ENCODE assay signal across 1 cellular context in genomic region chr20:25248501-25249172, GRCh38.
TF ChIP-seq lines count a peak whose summit lies in the region.

No MANE protein-coding gene starts in this region.

TF ChIP-seq in HepG2, 621 proteins besides CTCF, POLR2A, EP300 and RAD21 (continued from another document and continues in another):
- TF ChIP-seq ZNF800 (CRISPR knock-in tag; IDR thresholded peaks at IDR 0.05): no peak
- peak; percentile 24; the same call in 1 of the 2 replicates for TF ChIP-seq PATZ1 (CRISPR knock-in tag; IDR thresholded peaks at IDR 0.05)
- TF ChIP-seq BORCS8-MEF2B (CRISPR knock-in tag; IDR thresholded peaks at IDR 0.05): no peak
- TF ChIP-seq ZNF292 (CRISPR knock-in tag; IDR thresholded peaks at IDR 0.05; ENCODE audit: borderline replicate concordance, low read depth): peak; percentile 4; the same call in 1 of the 2 replicates
- 0 out of 2 replicates have a peak, but pooled peaks have one; percentile 38 for TF ChIP-seq MEF2D (CRISPR knock-in tag; IDR thresholded peaks at IDR 0.05)
- 0 out of 2 replicates have a peak, but pooled peaks have one; percentile 16 for TF ChIP-seq ZSCAN9 (CRISPR knock-in tag; IDR thresholded peaks at IDR 0.05; ENCODE audit: borderline replicate concordance)
- TF ChIP-seq ZSCAN22 (CRISPR knock-in tag; IDR thresholded peaks at IDR 0.05): peak; percentile 6; the same call in 1 of the 2 replicates
- TF ChIP-seq ZNF276 (CRISPR knock-in tag; IDR thresholded peaks at IDR 0.05; ENCODE audit: low read depth): 0 out of 2 replicates have a peak, but pooled peaks have one; percentile 72
- TF ChIP-seq GLI4 (CRISPR knock-in tag; IDR thresholded peaks at IDR 0.05; ENCODE audit: borderline replicate concordance): 0 out of 2 replicates have a peak, but pooled peaks have one; percentile 12
- TF ChIP-seq HNRNPLL (IDR thresholded peaks at IDR 0.05; ENCODE audit: low read depth, low read length, poor library complexity, severe bottlenecking): peak; percentile 93
- TF ChIP-seq GABPA (IDR thresholded peaks at IDR 0.05; ENCODE audit: low read depth, low read length): peak; percentile 13; the same call in 1 of the 2 replicates
- TF ChIP-seq GABPA (CRISPR knock-in tag; IDR thresholded peaks at IDR 0.05; ENCODE audit: low read depth): no peak
- 0 out of 2 replicates have a peak, but pooled peaks have one; percentile 7 for TF ChIP-seq KAT7 (CRISPR knock-in tag; IDR thresholded peaks at IDR 0.05; ENCODE audit: borderline replicate concordance)
- TF ChIP-seq SOX13 (IDR thresholded peaks at IDR 0.05): no peak
- TF ChIP-seq SOX13 (CRISPR knock-in tag; conservative IDR thresholded peaks at IDR 0.05 in 1 of 2, IDR thresholded peaks at IDR 0.05 in 1 of 2): no peak
- TF ChIP-seq, protein P1, sequence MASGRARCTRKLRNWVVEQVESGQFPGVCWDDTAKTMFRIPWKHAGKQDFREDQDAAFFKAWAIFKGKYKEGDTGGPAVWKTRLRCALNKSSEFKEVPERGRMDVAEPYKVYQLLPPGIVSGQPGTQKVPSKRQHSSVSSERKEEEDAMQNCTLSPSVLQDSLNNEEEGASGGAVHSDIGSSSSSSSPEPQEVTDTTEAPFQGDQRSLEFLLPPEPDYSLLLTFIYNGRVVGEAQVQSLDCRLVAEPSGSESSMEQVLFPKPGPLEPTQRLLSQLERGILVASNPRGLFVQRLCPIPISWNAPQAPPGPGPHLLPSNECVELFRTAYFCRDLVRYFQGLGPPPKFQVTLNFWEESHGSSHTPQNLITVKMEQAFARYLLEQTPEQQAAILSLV (CRISPR knock-in tag; IDR thresholded peaks at IDR 0.05; ENCODE audit: borderline replicate concordance): peak; percentile 12; the same call in 1 of the 2 replicates
- TF ChIP-seq CENPT (CRISPR knock-in tag; IDR thresholded peaks at IDR 0.05; ENCODE audit: low read depth): no peak
- peak; percentile 53 for TF ChIP-seq AGO2 (optimal IDR thresholded peaks at IDR 0.05; ENCODE audit: low read depth, low read length)
- 0 out of 2 replicates have a peak, but pooled peaks have one; percentile 6 for TF ChIP-seq ZNF354B (CRISPR knock-in tag; IDR thresholded peaks at IDR 0.05)
- 0 out of 2 replicates have a peak, but pooled peaks have one; percentile 8 for TF ChIP-seq ZNF224 (CRISPR knock-in tag; IDR thresholded peaks at IDR 0.05)
- 0 out of 2 replicates have a peak, but pooled peaks have one; percentile 1 for TF ChIP-seq ZMYM4 (CRISPR knock-in tag; IDR thresholded peaks at IDR 0.05)
- 0 out of 2 replicates have a peak, but pooled peaks have one; percentile 53 for TF ChIP-seq GPN1 (CRISPR knock-in tag; IDR thresholded peaks at IDR 0.05; ENCODE audit: borderline replicate concordance)
- peak; percentile 95 for TF ChIP-seq ZNF563 (CRISPR knock-in tag; IDR thresholded peaks at IDR 0.05)
- TF ChIP-seq ONECUT2 (CRISPR knock-in tag; IDR thresholded peaks at IDR 0.05): 0 out of 2 replicates have a peak, but pooled peaks have one; percentile 32
- no peak for TF ChIP-seq SOX6 (IDR thresholded peaks at IDR 0.05)
- TF ChIP-seq SOX6 (CRISPR knock-in tag; IDR thresholded peaks at IDR 0.05): peak; percentile 36; the same call in 1 of the 2 replicates
- TF ChIP-seq PRDM10 (CRISPR knock-in tag; IDR thresholded peaks at IDR 0.05; ENCODE audit: low read depth): no peak; the same call in 1 of the 2 replicates
- TF ChIP-seq THYN1 (CRISPR knock-in tag; IDR thresholded peaks at IDR 0.05; ENCODE audit: borderline replicate concordance, low read depth): no peak
- peak; percentile 79 for TF ChIP-seq ZNF263 (CRISPR knock-in tag; IDR thresholded peaks at IDR 0.05)
- no peak for TF ChIP-seq ATF7 (IDR thresholded peaks at IDR 0.05)
- 0 out of 2 replicates have a peak, but pooled peaks have one; percentile 2 for TF ChIP-seq ATF7 (CRISPR knock-in tag; IDR thresholded peaks at IDR 0.05)
- no peak for TF ChIP-seq SRF (IDR thresholded peaks at IDR 0.05; ENCODE audit: low read depth, low read length)
- 0 out of 2 replicates have a peak, but pooled peaks have one; percentile 20 for TF ChIP-seq CBX5 (CRISPR knock-in tag; IDR thresholded peaks at IDR 0.05; ENCODE audit: borderline replicate concordance)
- no peak for TF ChIP-seq HDAC2 (CRISPR knock-in tag; IDR thresholded peaks at IDR 0.05)
- TF ChIP-seq ZNF747 (CRISPR knock-in tag; IDR thresholded peaks at IDR 0.05; ENCODE audit: borderline replicate concordance): 0 out of 2 replicates have a peak, but pooled peaks have one; percentile 56
- TF ChIP-seq ZNF713 (CRISPR knock-in tag; IDR thresholded peaks at IDR 0.05): peak; percentile 33; the same call in 1 of the 2 replicates
- 0 out of 2 replicates have a peak, but pooled peaks have one; percentile 9 for TF ChIP-seq ZNF703 (CRISPR knock-in tag; IDR thresholded peaks at IDR 0.05; ENCODE audit: borderline replicate concordance)
- no peak for TF ChIP-seq BRD4 (CRISPR knock-in tag; IDR thresholded peaks at IDR 0.05)
- TF ChIP-seq ZBTB4 (CRISPR knock-in tag; IDR thresholded peaks at IDR 0.05; ENCODE audit: borderline replicate concordance): no peak
